In genomic region chr6:27605401-27606342, GRCh38 we compare ENCODE assay signal across 7 cellular contexts.
DNase-seq lines count a peak whose midpoint lies in the region; ATAC-seq, FAIRE-seq and TF ChIP-seq lines count a peak whose summit lies in the region.

No MANE protein-coding gene starts in this region.

- DNase-seq in GM12864 (ENCODE audit: low read depth) (no peak), astrocyte (ENCODE audit: low read depth) (peak; percentile 65), naive B cell (no peak)

- H3K27ac ChIP-seq in HUES64 (ENCODE audit: low read depth, low read length) = no peak overlapping the region
- no peak overlapping the region for H3K27ac ChIP-seq in astrocyte (ENCODE audit: low read depth, low read length)

- H3K4me3 Mint-ChIP-seq in astrocyte (ENCODE audit: unreplicated experiment) (peak overlapping the region; percentile 90), naive B cell (peak overlapping the region in 5 of 8 donors; percentile 5 to 53 (median 50))

- TF ChIP-seq CTCF in GM12864 (IDR thresholded peaks at IDR 0.05; ENCODE audit: low read depth, low read length, missing control alignments) (no peak), astrocyte (IDR thresholded peaks at IDR 0.05; ENCODE audit: insufficient read depth, low read depth, low read length) (no peak)

- H3K4me3 ChIP-seq in GM12864 (ENCODE audit: low read depth, low read length) (peak overlapping the region; percentile 55), HUES64 (ENCODE audit: low read length) (peak overlapping the region; percentile 85), astrocyte (ENCODE audit: insufficient read depth, low read depth, low read length) (peak overlapping the region; percentile 60)

- peak overlapping the region; percentile 85 for H3K4me2 ChIP-seq in astrocyte (ENCODE audit: low read length)

- WGBS in HUES64 = 3% methylated on average over 31 of the region's 31 CpGs

- H3K4me1 Mint-ChIP-seq in astrocyte (ENCODE audit: low read depth, unreplicated experiment) (peaks cover 3% of the 10 kb centered on the region), naive B cell (peaks cover 6 to 18% (median 8%) of the 10 kb centered on the region in 3 donors)

- no peaks in the 10 kb centered on the region for H3K36me3 ChIP-seq in HUES64 (ENCODE audit: insufficient read depth, low read length)
- H3K36me3 ChIP-seq in astrocyte (ENCODE audit: insufficient read depth, low read length) = no peaks in the 10 kb centered on the region

- H3K9ac ChIP-seq in HUES64 (ENCODE audit: low read depth, low read length) = peak overlapping the region; percentile 70
- H3K9ac ChIP-seq in astrocyte (ENCODE audit: low read length) = peak overlapping the region; percentile 41

- ATAC-seq in naive B cell (ENCODE audit: low read depth in 2 of 2) (no peak), HG02588 (IDR thresholded peaks at IDR 0.05; ENCODE audit: unreplicated experiment) (no peak), HG02973 (IDR thresholded peaks at IDR 0.05; ENCODE audit: unreplicated experiment) (no peak), GM18498 (IDR thresholded peaks at IDR 0.05; ENCODE audit: unreplicated experiment) (no peak)

- H3K9me3 Mint-ChIP-seq in astrocyte (ENCODE audit: unreplicated experiment) (no peaks in the 10 kb centered on the region), naive B cell (peaks cover 0 to 43% (median 18%) of the 10 kb centered on the region in 7 donors)

- H2AFZ ChIP-seq in astrocyte (ENCODE audit: low read depth, low read length) = peak overlapping the region; percentile 50

- H3K27me3 ChIP-seq in HUES64 (ENCODE audit: insufficient read depth, low read length) = peaks cover 22% of the 10 kb centered on the region
- H3K27me3 ChIP-seq in astrocyte (ENCODE audit: insufficient read depth, low read length) = no peaks in the 10 kb centered on the region

- H3K9me3 ChIP-seq in HUES64 (ENCODE audit: insufficient read depth, low read depth, low read length) = no peaks in the 10 kb centered on the region
- no peaks in the 10 kb centered on the region for H3K9me3 ChIP-seq in astrocyte (ENCODE audit: insufficient read depth, low read depth, low read length)

- H3K27ac Mint-ChIP-seq in astrocyte (ENCODE audit: unreplicated experiment) (peak overlapping the region; percentile 83), naive B cell (peak overlapping the region in 4 of 6 donors; percentile 18 to 91 (median 56))

- no peaks in the 10 kb centered on the region for H4K20me1 ChIP-seq in astrocyte (ENCODE audit: insufficient read depth, low read length)

- H3K4me1 ChIP-seq in HUES64 (ENCODE audit: insufficient read depth, low read length) (no peaks in the 10 kb centered on the region; the same call in 1 of the 2 replicates), astrocyte (ENCODE audit: insufficient read depth, low read length) (no peaks in the 10 kb centered on the region)

- no peaks in the 10 kb centered on the region for H3K36me3 Mint-ChIP-seq in astrocyte (ENCODE audit: low read depth, unreplicated experiment)
- H3K36me3 Mint-ChIP-seq in naive B cell = peaks cover 15 to 22% of the 10 kb centered on the region in 2 donors

- peaks cover 1% of the 10 kb centered on the region for H3K27me3 Mint-ChIP-seq in astrocyte (ENCODE audit: low read depth, unreplicated experiment)
- H3K27me3 Mint-ChIP-seq in naive B cell = peaks cover 55 to 71% (median 66%) of the 10 kb centered on the region in 3 donors

- no peak for FAIRE-seq in astrocyte (lab: Jason Lieb, UNC)

- H3K79me2 ChIP-seq in astrocyte (ENCODE audit: insufficient read depth, low read length) = no peaks in the 10 kb centered on the region
